32 cellular contexts compared by ENCODE assay signal in the genomic region with DNA sequence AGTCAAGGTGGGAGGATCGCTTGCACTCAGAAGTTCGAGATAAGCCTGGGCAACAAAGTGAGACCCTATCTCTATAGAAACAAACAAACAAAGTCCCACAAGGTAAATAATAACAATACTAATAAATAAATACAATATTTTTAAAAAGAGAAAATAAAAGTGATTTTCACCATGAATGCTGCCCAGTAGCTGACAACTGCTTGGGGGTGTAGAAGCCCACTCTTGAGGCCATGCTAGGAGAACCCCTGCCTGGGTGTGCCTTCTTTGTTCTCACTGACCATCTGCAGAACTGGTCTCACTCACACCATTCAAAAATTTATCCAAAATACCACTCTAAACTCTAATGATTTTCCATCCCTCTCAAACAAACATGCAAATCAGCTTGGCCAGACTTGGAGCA. TPM values are rescaled to one million over a fixed set of nuclear protein-coding genes. Genes with fewer than 3 reads are reported as not detected.
"Had no signal": no experiment of that assay in that cellular context is flagged by ENCODE, and none has a peak within 500 bp of the region (broad histone marks: within the 10 kb centered on the region; RNA-seq: fewer than 3 reads in every experiment).

No MANE protein-coding gene starts in this region.

- H3K4me3 Mint-ChIP-seq: activated CD8-positive, alpha-beta T cell treated with anti-CD3 and anti-CD28 coated beads, Interleukin-2, amount 10 ng/mL, durations not matched to agents 7 days and 5 days; activated naive CD4-positive, alpha-beta T cell treated with anti-CD3 and anti-CD28 coated beads, Interleukin-2, amount 50 U/mL, for 24 hours; activated naive CD8-positive, alpha-beta T cell treated with anti-CD3 and anti-CD28 coated beads, Interleukin-2, amount 10 ng/mL, durations not matched to agents 7 days and 5 days; activated T-cell treated with anti-CD3 and anti-CD28 coated beads, Interleukin-2, amount 50 U/mL, for 24 hours had no signal

- H3K9me3 Mint-ChIP-seq: activated naive CD4-positive, alpha-beta T cell treated with anti-CD3 and anti-CD28 coated beads, Interleukin-2, amount 50 U/mL, for 24 hours; activated naive CD8-positive, alpha-beta T cell treated with anti-CD3 and anti-CD28 coated beads, Interleukin-2, amount 10 ng/mL, durations not matched to agents 7 days and 5 days; activated T-cell treated with anti-CD3 and anti-CD28 coated beads, Interleukin-2, amount 50 U/mL, for 24 hours; activated T-helper 2 cell treated with anti-CD3 and anti-CD28 coated beads, Interferon-gamma antibody, Interleukin-2, Interleukin-4, amounts not matched to agents 10 μg/mL and 5 μg/mL and 100 μg/mL, durations not matched to agents 14 hours and 24 hours and 36 hours had no signal

- H3K36me3 Mint-ChIP-seq: activated naive CD4-positive, alpha-beta T cell treated with anti-CD3 and anti-CD28 coated beads, Interleukin-2, amount 50 U/mL, for 24 hours; activated naive CD8-positive, alpha-beta T cell treated with anti-CD3 and anti-CD28 coated beads, Interleukin-2, amount 10 ng/mL, durations not matched to agents 7 days and 5 days had no signal

- H3K27me3 ChIP-seq: ascending aorta, body of pancreas, breast epithelium, MG63, SJCRH30 had no signal

- H3K36me3 ChIP-seq: ascending aorta, breast epithelium, MG63, SJCRH30, WERI-Rb-1 had no signal

- ATAC-seq: activated CD8-positive, alpha-beta T cell treated with anti-CD3 and anti-CD28 coated beads, Interleukin-2, amount 10 ng/mL, durations not matched to agents 7 days and 5 days; body of pancreas; Panc1 had no signal

- H3K27ac Mint-ChIP-seq: activated CD8-positive, alpha-beta T cell treated with anti-CD3 and anti-CD28 coated beads, Interleukin-2, amount 10 ng/mL, durations not matched to agents 7 days and 5 days; activated naive CD4-positive, alpha-beta T cell treated with anti-CD3 and anti-CD28 coated beads, Interleukin-2, amount 50 U/mL, for 24 hours; activated naive CD8-positive, alpha-beta T cell treated with anti-CD3 and anti-CD28 coated beads, Interleukin-2, amount 10 ng/mL, durations not matched to agents 7 days and 5 days; activated T-cell treated with anti-CD3 and anti-CD28 coated beads, Interleukin-2, amount 50 U/mL, for 24 hours; activated T-helper 2 cell treated with anti-CD3 and anti-CD28 coated beads, Interferon-gamma antibody, Interleukin-2, Interleukin-4, amounts not matched to agents 10 μg/mL and 5 μg/mL and 100 μg/mL, durations not matched to agents 14 hours and 24 hours and 36 hours had no signal

- H3K4me3 ChIP-seq: ascending aorta, body of pancreas, breast epithelium, MG63, SJCRH30, SK-N-MC had no signal

- H3K9me3 ChIP-seq: body of pancreas, breast epithelium, MG63 had no signal

- DNase-seq: activated CD4-positive, alpha-beta T cell treated with anti-CD3 and anti-CD28 coated beads for 1 hour; activated CD4-positive, alpha-beta T cell treated with anti-CD3 and anti-CD28 coated beads for 48 hours; activated CD4-positive, CD25-positive, alpha-beta regulatory T cell; activated CD8-positive, alpha-beta T cell treated with anti-CD3 and anti-CD28 coated beads, Interleukin-2, amount 10 ng/mL, durations not matched to agents 7 days and 5 days; activated gamma-delta T cell; activated naive CD4-positive, alpha-beta T cell treated with Interleukin-2 at 50 U/mL for 16 hours; activated naive CD8-positive, alpha-beta T cell treated with anti-CD3 and anti-CD28 coated beads, Interleukin-2, amount 10 ng/mL, durations not matched to agents 7 days and 5 days; activated T-cell treated with anti-CD3 and anti-CD28 coated beads, Interleukin-2, amount 50 U/mL, for 24 hours; amygdala; body of pancreas; Kasumi-1; KG1; MG63; NCI-H1048; NCI-H1105 treated with DMSO at 0.1 percent for 48 hours; NCI-H1436; NCI-H1694; NCI-H1930; NCI-H2081 treated with DMSO at 0.1 percent for 48 hours; NCI-H226; NCI-H446 treated with DMSO at 0.1 percent for 48 hours; NCI-H524 treated with DMSO at 0.1 percent for 48 hours; SHP77; SJCRH30; T1000; WERI-Rb-1 had no signal

- H3K4me1 ChIP-seq: body of pancreas, breast epithelium had no signal

- H3K4me1 Mint-ChIP-seq: activated naive CD4-positive, alpha-beta T cell treated with anti-CD3 and anti-CD28 coated beads, Interleukin-2, amount 50 U/mL, for 24 hours; activated naive CD8-positive, alpha-beta T cell treated with anti-CD3 and anti-CD28 coated beads, Interleukin-2, amount 10 ng/mL, durations not matched to agents 7 days and 5 days had no signal

- H3K27ac ChIP-seq: ascending aorta, body of pancreas, breast epithelium, SJCRH30, SK-N-MC, WERI-Rb-1 had no signal

RNA-seq across cellular contexts. Expression of a gene that starts 8.1 kb away (rescaled TPM):
- total RNA-seq: activated CD8-positive, alpha-beta T cell treated with anti-CD3 and anti-CD28 coated beads, Interleukin-2, amount 10 ng/mL, durations not matched to agents 7 days and 5 days had no signal
